9 cellular contexts compared by ENCODE assay signal in genomic region chr2:196988599-196988998, GRCh38.
DNase-seq lines count a peak whose midpoint lies in the region; ATAC-seq, FAIRE-seq and TF ChIP-seq lines count a peak whose summit lies in the region.
"Had no signal": no experiment of that assay in that cellular context is flagged by ENCODE, and none has a peak within 500 bp of the region (broad histone marks: within the 10 kb centered on the region; RNA-seq: fewer than 3 reads in every experiment).

No MANE protein-coding gene starts in this region.

- DNase-seq in GM12891 (ENCODE audit: insufficient read length, low spot score), result no peak
- DNase-seq in NCI-H2227 (lab: John Stamatoyannopoulos, UW; ENCODE audit: unreplicated experiment), result peak; percentile 53
- DNase-seq in caudate nucleus (lab: John Stamatoyannopoulos, UW), result peak in 2 of 61 donors; percentile 7 to 40
- no peak for DNase-seq in stimulated activated CD4-positive, alpha-beta T cell treated with anti-CD3 and anti-CD28 coated beads, Interleukin-4, amount 100 ng/mL, for 1 hour
- DNase-seq in GM19240 (ENCODE audit: insufficient read length, low spot score), result no peak
- DNase-seq in GM12892 (ENCODE audit: insufficient read length), result no peak
- DNase-seq: activated CD8-positive, alpha-beta memory T cell treated with anti-CD3 and anti-CD28 coated beads for 24 hours had no signal

- H3K27me3 ChIP-seq in neuron (ENCODE audit: insufficient read depth, low read length), result no peaks in the 10 kb centered on the region

- H3K4me1 ChIP-seq in neuron (ENCODE audit: insufficient read depth, low read length), result peaks cover 45% of the 10 kb centered on the region

- TF ChIP-seq POLR2A in GM12891 (IDR thresholded peaks at IDR 0.05; ENCODE audit: low read depth, low read length) (no peak), GM12892 (IDR thresholded peaks at IDR 0.05; ENCODE audit: low read depth, low read length) (no peak)

- no peak for ATAC-seq in GM21528 (IDR thresholded peaks at IDR 0.05; ENCODE audit: low FRiP score, unreplicated experiment)

- H3K4me3 ChIP-seq in neuron (ENCODE audit: low read length), result no peak overlapping the region

- H3K36me3 ChIP-seq in neuron (ENCODE audit: insufficient read depth, low read length), result no peaks in the 10 kb centered on the region

- H3K9me3 ChIP-seq in neuron (ENCODE audit: low read length), result no peaks in the 10 kb centered on the region

- FAIRE-seq in GM12891 (lab: Jason Lieb, UNC) (peak; percentile 51), GM12892 (lab: Jason Lieb, UNC) (no peak)

- H2AFZ ChIP-seq in neuron (ENCODE audit: low read depth, low read length), result peak overlapping the region; percentile 70

- H3K27ac ChIP-seq in caudate nucleus (ENCODE audit: low read depth, low read length), result peak overlapping the region; percentile 61

TF ChIP-seq in GM12891, 5 proteins besides CTCF, POLR2A, EP300 and RAD21:
- TF ChIP-seq SPI1 (IDR thresholded peaks at IDR 0.05; ENCODE audit: low read depth, low read length), result no peak
- no peak for TF ChIP-seq POU2F2 (IDR thresholded peaks at IDR 0.05; ENCODE audit: low read depth, low read length)
- no peak for TF ChIP-seq TAF1 (IDR thresholded peaks at IDR 0.05; ENCODE audit: low read depth, low read length)
- no peak for TF ChIP-seq POLR2AphosphoS5 (IDR thresholded peaks at IDR 0.05; ENCODE audit: low read depth, low read length)
- TF ChIP-seq PAX5 (IDR thresholded peaks at IDR 0.05; ENCODE audit: insufficient read depth, low read length, severe bottlenecking), result no peak
